ENCODE assay signal across 9 cellular contexts in the genomic region with DNA sequence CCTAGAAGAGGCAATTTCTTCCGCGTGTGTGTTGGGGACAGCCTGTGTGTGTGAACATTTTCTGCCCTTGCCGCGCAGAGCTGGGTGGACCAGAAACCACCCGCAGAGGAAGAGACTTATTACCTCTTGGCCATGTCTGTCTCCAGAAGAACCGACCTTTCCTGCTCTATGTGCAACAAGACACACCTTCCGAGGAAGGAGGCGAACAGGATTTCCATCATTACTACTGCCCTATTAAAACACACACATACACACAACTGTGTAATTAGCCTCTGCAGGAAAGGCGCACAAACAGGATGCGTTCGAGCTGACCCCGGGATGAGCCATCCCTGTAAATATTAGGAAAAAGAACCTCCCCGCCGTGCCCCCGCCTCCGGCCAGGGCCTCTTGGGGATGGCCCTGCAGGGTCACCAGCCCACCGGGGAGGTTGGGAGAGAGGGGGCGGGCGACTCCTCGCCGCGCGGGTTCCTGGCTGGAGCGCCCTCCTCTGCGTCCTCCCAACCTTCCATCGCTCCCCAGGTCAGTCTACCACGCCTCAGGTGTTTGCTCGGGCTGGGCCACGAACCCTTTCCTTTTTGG. TPM values are rescaled to one million over a fixed set of nuclear protein-coding genes. Genes with fewer than 3 reads are reported as not detected.
DNase-seq lines count a peak whose midpoint lies in the region; ATAC-seq, FAIRE-seq and TF ChIP-seq lines count a peak whose summit lies in the region.
"Had no signal": no experiment of that assay in that cellular context is flagged by ENCODE, and none has a peak within 500 bp of the region (broad histone marks: within the 10 kb centered on the region; RNA-seq: fewer than 3 reads in every experiment).

No MANE protein-coding gene starts in this region.

- H3K36me3 ChIP-seq in GM12878 (ENCODE audit: control insufficient read depth in 2 of 2, insufficient read depth in 2 of 2, low read length in 1 of 2) (no peaks in the 10 kb centered on the region; a peak in 1 of 4 replicates), tibial nerve (no peaks in the 10 kb centered on the region)

- no peak for ATAC-seq in activated CD4-positive, alpha-beta T cell treated with anti-CD3 and anti-CD28 coated beads for 36 hours
- ATAC-seq in GM12878 (no peak), left lobe of liver (peak; percentile 20), HG03159 (IDR thresholded peaks at IDR 0.05; ENCODE audit: unreplicated experiment) (no peak), HG02840 (IDR thresholded peaks at IDR 0.05; ENCODE audit: low FRiP score, unreplicated experiment) (no peak)

- peaks cover 19% of the 10 kb centered on the region for H3K4me1 Mint-ChIP-seq in activated CD4-positive, alpha-beta T cell treated with anti-CD3 and anti-CD28 coated beads for 36 hours

- H2AFZ ChIP-seq in GM12878 (ENCODE audit: control insufficient read depth, low read depth, low read length), result peak overlapping the region; percentile 66

- no peak for FAIRE-seq in GM12878 (lab: Jason Lieb, UNC)
- FAIRE-seq: TTC549 had no signal

- CTCF ChIA-PET in activated CD4-positive, alpha-beta T cell treated with anti-CD3 and anti-CD28 coated beads for 36 hours (lab: Charles Lee), result interaction anchor here (0.6 to 3.7 kb wide), 7 partner anchors 13 to 127 kb away, joined by 3 to 17 read pairs (median 4); no protein-coding TSS in a partner anchor
- CTCF ChIA-PET in GM12878 (lab: Yijun Ruan, JAX), result interaction anchor here (0.7 to 3.2 kb wide), 9 partner anchors 18 to 140 kb away, joined by 3 to 19 read pairs (median 4); no protein-coding TSS in a partner anchor

- TSS peak; percentile 56 for BruUV-seq in GM12878 (replicated peaks; lab: Mats Ljungman, UMichigan)

- RAD21 ChIA-PET in GM12878 (lab: Charles Lee; ENCODE audit: unreplicated experiment), result interaction anchor here (1.1 to 6.9 kb wide), 9 partner anchors 17 to 181 kb away, joined by 3 to 62 read pairs (median 7); no protein-coding TSS in a partner anchor

- peaks cover 1% of the 10 kb centered on the region for H3K9me3 Mint-ChIP-seq in activated CD4-positive, alpha-beta T cell treated with anti-CD3 and anti-CD28 coated beads for 36 hours (ENCODE audit: low read depth)

- H3K4me3 ChIP-seq in GM12878, result peak overlapping the region; percentile 95
- H3K4me3 ChIP-seq in tibial nerve, result peak overlapping the region; percentile 49 to 65 (median 60)

- TF ChIP-seq CTCF in GM12878 (IDR thresholded peaks at IDR 0.05 in 2 of 3, conservative IDR thresholded peaks at IDR 0.05 in 1 of 3; ENCODE audit: control insufficient read depth in 2 of 3, extremely low read depth in 1 of 3, insufficient read depth in 1 of 3, low read depth in 3 of 3, low read length in 3 of 3) (no peak), tibial nerve (IDR thresholded peaks at IDR 0.05) (no peak)

- TF ChIP-seq EP300 in GM12878 (IDR thresholded peaks at IDR 0.05; ENCODE audit: borderline replicate concordance in 1 of 2, control insufficient read depth in 1 of 2, low read depth in 2 of 2, low read length in 2 of 2), result no peak
- peak in 1 of 2 donors; percentile 38 for TF ChIP-seq EP300 in tibial nerve (IDR thresholded peaks at IDR 0.05)

- H3K27me3 ChIP-seq in GM12878 (replicated peaks in 1 of 2; ENCODE audit: control insufficient read depth in 2 of 2, insufficient read depth in 2 of 2, low read length in 1 of 2) (no peaks in the 10 kb centered on the region; a peak in 1 of 4 replicates), tibial nerve (peaks cover 0 to 20% of the 10 kb centered on the region in 2 donors)

- peaks cover 48% of the 10 kb centered on the region for H3K79me2 ChIP-seq in GM12878 (ENCODE audit: control insufficient read depth, insufficient read depth, low read length)

- peaks cover 29% of the 10 kb centered on the region for H3K36me3 Mint-ChIP-seq in activated CD4-positive, alpha-beta T cell treated with anti-CD3 and anti-CD28 coated beads for 36 hours (ENCODE audit: low read depth)

- POLR2A ChIA-PET in activated CD4-positive, alpha-beta T cell treated with anti-CD3 and anti-CD28 coated beads for 36 hours (lab: Charles Lee), result interaction anchor here (1.0 to 1.1 kb wide), 2 partner anchors 10 to 68 kb away, joined by 3 to 5 read pairs; no protein-coding TSS in a partner anchor
- POLR2A ChIA-PET in GM12878 (lab: Charles Lee), result interaction anchor here (0.6 to 4.7 kb wide), 6 partner anchors 12 to 222 kb away, joined by 4 to 38 read pairs (median 8); no protein-coding TSS in a partner anchor

- intact Hi-C loops in activated CD4-positive, alpha-beta T cell treated with anti-CD3 and anti-CD28 coated beads for 36 hours (cut with DNase I, micrococcal nuclease), result loop anchor here (2.0 to 5.0 kb wide), 2 partner anchors 24 to 376 kb away; a partner anchor contains a TSS
- intact Hi-C loops in GM12878 (cut with micrococcal nuclease; ENCODE audit: unreplicated experiment), result loop anchor here (5.0 kb wide), 1 partner anchor 441 kb away; a partner anchor contains a TSS

- H3K9me3 ChIP-seq in GM12878 (replicated peaks; ENCODE audit: control insufficient read depth, insufficient read depth, low read length), result peaks cover 5% of the 10 kb centered on the region; the same call in 2 of the 3 replicates
- H3K9me3 ChIP-seq in tibial nerve, result peaks cover 0 to 3% (median 0%) of the 10 kb centered on the region in 4 donors

- in situ Hi-C loops in GM12878 (cut with MboI), result loop anchor here (25.0 kb wide), 1 partner anchor 116 kb away; no protein-coding TSS in a partner anchor

- peak overlapping the region; percentile 20 for H3K27ac Mint-ChIP-seq in activated CD4-positive, alpha-beta T cell treated with anti-CD3 and anti-CD28 coated beads for 36 hours

- H3K4me3 Mint-ChIP-seq in activated CD4-positive, alpha-beta T cell treated with anti-CD3 and anti-CD28 coated beads for 36 hours, result peak overlapping the region; percentile 92

- peak overlapping the region; percentile 91; the same call in 1 of the 2 replicates for H3K9ac ChIP-seq in GM12878 (ENCODE audit: control insufficient read depth, insufficient read depth, low read length)

- SMC1A ChIA-PET in GM12878 (lab: Charles Lee; ENCODE audit: uncharacterized antibody, unreplicated experiment), result interaction anchor here (0.6 to 6.4 kb wide), 7 partner anchors 18 to 111 kb away, joined by 3 to 64 read pairs (median 8); no protein-coding TSS in a partner anchor

- 38% methylated on average over 29 of the region's 29 CpGs for WGBS in GM12878 (ENCODE audit: insufficient coverage, insufficient replicate concordance, low lambda C conversion rate, missing lambda C conversion rate)
- 33 to 37% methylated on average over 19 to 21 of the region's 29 CpGs for WGBS in tibial nerve, 2 donors

- H4K20me1 ChIP-seq in GM12878 (ENCODE audit: control insufficient read depth, insufficient read depth), result no peaks in the 10 kb centered on the region

- no peak for DNase-seq in activated CD4-positive, alpha-beta T cell treated with anti-CD3 and anti-CD28 coated beads for 36 hours
- DNase-seq in activated CD4-positive, alpha-beta T cell treated with anti-CD3 and anti-CD28 coated beads for 4 hours, result no peak
- DNase-seq in GM12878 (ENCODE audit: low read depth, low spot score) (no peak), left lobe of liver (ENCODE audit: low spot score) (no peak), tibial nerve (ENCODE audit: low spot score in 2 of 2) (no peak), cerebellum (ENCODE audit: low spot score) (no peak)

- no peak for TF ChIP-seq POLR2A in GM12878 (IDR thresholded peaks at IDR 0.05; ENCODE audit: low read depth, low read length)
- no peak for TF ChIP-seq POLR2A in tibial nerve (IDR thresholded peaks at IDR 0.05)

- H3K27me3 Mint-ChIP-seq in activated CD4-positive, alpha-beta T cell treated with anti-CD3 and anti-CD28 coated beads for 36 hours, result no peaks in the 10 kb centered on the region

- peak overlapping the region; percentile 83 for H3K4me2 ChIP-seq in GM12878 (ENCODE audit: control insufficient read depth, insufficient read depth)

- no peak for TF ChIP-seq RAD21 in GM12878 (IDR thresholded peaks at IDR 0.05; ENCODE audit: insufficient read depth, low read depth, low read length)

- peaks cover 6% of the 10 kb centered on the region; the same call in 1 of the 2 replicates for H3K4me1 ChIP-seq in GM12878 (ENCODE audit: control insufficient read depth, insufficient read depth, low read length)
- peaks cover 0 to 23% (median 3%) of the 10 kb centered on the region in 4 donors for H3K4me1 ChIP-seq in tibial nerve

- H3K27ac ChIP-seq in GM12878 (ENCODE audit: control insufficient read depth, insufficient read depth) (peak overlapping the region; percentile 80; the same call in 1 of the 2 replicates), tibial nerve (peak overlapping the region in 3 of 4 donors; percentile 60 to 85 (median 77))

RNA-seq across cellular contexts. Expression of a gene that starts 0.5 kb away (rescaled TPM):
- total RNA-seq in activated CD4-positive, alpha-beta T cell treated with anti-CD3 and anti-CD28 coated beads for 36 hours, result 100 to 1,000 TPM; 109 to 145 TPM
- 466 and 549 TPM in 2 replicates for total RNA-seq in GM12878 (2013; cell fraction: nucleolus; rRNA removed)
- total RNA-seq in GM12878 (2014; rRNA removed) (53.9 and 62.9 TPM in 2 replicates), GM12878 (2014; rRNA removed; fragmentation: Illumina TruSeq; extraction: Trizol) (36.0 and 36.3 TPM in 2 replicates), GM12878 (2021) (32.0 and 38.7 TPM in 2 replicates), left lobe of liver (6.4 TPM), tibial nerve (10 to 100 TPM; 26.4 to 33.9 (median 29.2) TPM), cerebellum (11.0 TPM)
- polyA plus RNA-seq in GM12878 (2011; ENCODE audit: low read depth), result 31.1 TPM
- polyA plus RNA-seq in GM12878 (2011; rRNA removed) (115 and 140 TPM in 2 replicates), GM12878 (2014; fragmentation: Illumina TruSeq; extraction: Trizol) (34.2 and 45.3 TPM in 2 replicates), GM12878 (2014; fragmentation: Nextera tagmentation; extraction: Ambion mirVana) (10 to 100 TPM; 10.7 to 12.0 TPM), GM12878 (2014; rRNA removed) (22.0 and 32.3 TPM in 2 replicates), GM12878 (2016; fragmentation: Nextera tagmentation; extraction: Ambion mirVana) (10 to 100 TPM; 32.3 to 34.6 TPM)
- 163 and 194 TPM in 2 replicates for polyA plus RNA-seq in GM12878 (2011; cell fraction: cytosol; rRNA removed)
- 129 and 155 TPM in 2 replicates for polyA plus RNA-seq in GM12878 (2011; cell fraction: nucleus; rRNA removed)
- 60.0 and 70.9 TPM in 2 replicates for polyA plus RNA-seq in GM12878 (2012)
- 356 and 399 TPM in 2 replicates for polyA minus RNA-seq in GM12878 (2011; rRNA and poly(A)+ RNA removed)
- 73.1 and 84.4 TPM in 2 replicates for polyA minus RNA-seq in GM12878 (2011; cell fraction: cytosol; rRNA and poly(A)+ RNA removed)
- polyA minus RNA-seq in GM12878 (2011; cell fraction: nucleus; rRNA and poly(A)+ RNA removed), result 219 and 500 TPM in 2 replicates

RNA-seq across cellular contexts. Expression of a gene that starts 39.8 kb away (rescaled TPM):
- total RNA-seq in activated CD4-positive, alpha-beta T cell treated with anti-CD3 and anti-CD28 coated beads for 36 hours, result 1 to 10 TPM; 1.3 to 2.1 TPM
- not detected in 2 replicates for total RNA-seq in GM12878 (2013; cell fraction: nucleolus; rRNA removed)
- total RNA-seq in GM12878 (2014; rRNA removed) (not detected in 2 replicates), GM12878 (2014; rRNA removed; fragmentation: Illumina TruSeq; extraction: Trizol) (not detected in 2 replicates), GM12878 (2021) (0.10 and 0.27 TPM in 2 replicates), left lobe of liver (10.5 TPM), tibial nerve (10 to 100 TPM; 15.6 to 47.6 (median 39.9) TPM), cerebellum (0.27 TPM)
- not detected for polyA plus RNA-seq in GM12878 (2011; ENCODE audit: low read depth)
- polyA plus RNA-seq in GM12878 (2011; rRNA removed) (not detected in 2 replicates), GM12878 (2014; fragmentation: Illumina TruSeq; extraction: Trizol) (not detected in 2 replicates), GM12878 (2014; fragmentation: Nextera tagmentation; extraction: Ambion mirVana) (not detected), GM12878 (2014; rRNA removed) (not detected in 2 replicates), GM12878 (2016; fragmentation: Nextera tagmentation; extraction: Ambion mirVana) (not detected)
- not detected in 2 replicates for polyA plus RNA-seq in GM12878 (2011; cell fraction: cytosol; rRNA removed)
- not detected in 2 replicates for polyA plus RNA-seq in GM12878 (2011; cell fraction: nucleus; rRNA removed)
- polyA plus RNA-seq in GM12878 (2012), result not detected in 2 replicates
- polyA minus RNA-seq in GM12878 (2011; rRNA and poly(A)+ RNA removed), result not detected in 2 replicates
- not detected in 2 replicates for polyA minus RNA-seq in GM12878 (2011; cell fraction: cytosol; rRNA and poly(A)+ RNA removed)
- polyA minus RNA-seq in GM12878 (2011; cell fraction: nucleus; rRNA and poly(A)+ RNA removed), result not detected in 2 replicates
